ENCODE assay signal across 10 cellular contexts in genomic region chr2:176079285-176079830, GRCh38. TPM values are rescaled to one million over a fixed set of nuclear protein-coding genes. Genes with fewer than 3 reads are reported as not detected.
A peak's percentile ranks its signal among the peaks of the same experiment; 100 is the strongest.
DNase-seq lines count a peak whose midpoint lies in the region; ATAC-seq and TF ChIP-seq lines count a peak whose summit lies in the region.
"Had no signal": no experiment of that assay in that cellular context is flagged by ENCODE, and none has a peak within 500 bp of the region (broad histone marks: within the 10 kb centered on the region; RNA-seq: fewer than 3 reads in every experiment).

No MANE protein-coding gene starts in this region.

- no peak for TF ChIP-seq CTCF in A673 (conservative IDR thresholded peaks at IDR 0.05; ENCODE audit: low read depth, low read length)

- H3K27me3 ChIP-seq in A673 (replicated peaks; ENCODE audit: insufficient read depth, low read depth, low read length, poor library complexity) = peaks cover 94% of the 10 kb centered on the region

- no peaks in the 10 kb centered on the region for H3K36me3 ChIP-seq in A673 (ENCODE audit: insufficient read depth, low read length, poor library complexity, severe bottlenecking)
- H3K36me3 ChIP-seq: lower lobe of right lung had no signal

- CTCF ChIA-PET in A673 (lab: Charles Lee) = interaction anchor here (1.5 to 2.2 kb wide), 2 partner anchors 389 to 712 kb away, joined by 6 read pairs; no protein-coding TSS in a partner anchor

- H3K4me1 Mint-ChIP-seq in T-helper 17 cell = peaks cover 2% of the 10 kb centered on the region

- H3K27ac ChIP-seq in A673 (ENCODE audit: low read depth, low read length, poor library complexity, severe bottlenecking) = no peak overlapping the region
- H3K27ac ChIP-seq: lower lobe of right lung had no signal

- H3K27me3 Mint-ChIP-seq in T-helper 17 cell = peaks cover 74% of the 10 kb centered on the region

- H3K27ac Mint-ChIP-seq in T-helper 17 cell = peak overlapping the region; percentile 87

- BruUV-seq in A673 (replicated peaks; lab: Mats Ljungman, UMichigan) = no TSS peak

- POLR2A ChIA-PET in A673 (lab: Charles Lee; ENCODE audit: low non-redundant PET) = no interaction called here

- no peak for ATAC-seq in T-helper 17 cell
- no peak for ATAC-seq in GM18870 (IDR thresholded peaks at IDR 0.05; ENCODE audit: unreplicated experiment)
- no peak for ATAC-seq in GM18861 (IDR thresholded peaks at IDR 0.05; ENCODE audit: unreplicated experiment)

- peaks cover 28% of the 10 kb centered on the region for H3K4me1 ChIP-seq in A673 (ENCODE audit: insufficient read depth, low read length, poor library complexity, severe bottlenecking)

- intact Hi-C loops in A673 (cut with micrococcal nuclease; ENCODE audit: unreplicated experiment) = no loop called here

- H3K9me3 ChIP-seq in A673 (ENCODE audit: low read depth, low read length, poor library complexity, severe bottlenecking) (no peaks in the 10 kb centered on the region), T-helper 17 cell (ENCODE audit: control insufficient read depth, low read length, poor library complexity, severe bottlenecking) (peaks cover 12% of the 10 kb centered on the region)
- H3K9me3 ChIP-seq: lower lobe of right lung had no signal

- peak overlapping the region; percentile 36 for H3K4me3 ChIP-seq in A673 (ENCODE audit: low read depth, low read length, poor library complexity, severe bottlenecking)
- H3K4me3 ChIP-seq: lower lobe of right lung had no signal

- no peak for DNase-seq in A673 (ENCODE audit: low spot score)
- DNase-seq in DMS79 treated with DMSO at 0.1 percent for 48 hours (lab: John Stamatoyannopoulos, UW) = peak; percentile 90
- DNase-seq in T-helper 17 cell = no peak
- peak; percentile 53 for DNase-seq in left kidney (ENCODE audit: low read depth, low spot score)
- DNase-seq in H4 (ENCODE audit: low spot score) = no peak
- no peak for DNase-seq in NCI-H187 treated with DMSO at 0.1 percent for 48 hours (lab: John Stamatoyannopoulos, UW)
- DNase-seq: activated CD4-positive, CD25-positive, alpha-beta regulatory T cell; lower lobe of right lung had no signal

- H3K36me3 Mint-ChIP-seq in T-helper 17 cell (ENCODE audit: low read depth) = peaks cover 2% of the 10 kb centered on the region

- peak overlapping the region; percentile 63 for H3K4me3 Mint-ChIP-seq in T-helper 17 cell

RNA-seq across cellular contexts. Expression of gene EVX2, which starts 4.4 kb away (rescaled TPM):
- total RNA-seq in A673 (2021) (0.41 and 0.70 TPM in 2 replicates), T-helper 17 cell (not detected)
- not detected in 2 replicates for total RNA-seq in H4 (2014; rRNA removed; shearing (Covaris generic))
- total RNA-seq: lower lobe of right lung had no signal

RNA-seq across cellular contexts. Expression of gene HOXD13, which starts 13.2 kb away (rescaled TPM):
- total RNA-seq in A673 (2021) = 32.7 and 33.8 TPM in 2 replicates
- total RNA-seq in T-helper 17 cell = not detected
- 3.1 and 4.8 TPM in 2 replicates for total RNA-seq in H4 (2014; rRNA removed; shearing (Covaris generic))
- total RNA-seq: lower lobe of right lung had no signal

RNA-seq across cellular contexts. Expression of gene HOXD12, which starts 20.2 kb away (rescaled TPM):
- total RNA-seq in A673 (2021) = 0.58 and 0.72 TPM in 2 replicates
- not detected for total RNA-seq in T-helper 17 cell
- total RNA-seq in H4 (2014; rRNA removed; shearing (Covaris generic)) = not detected in 2 replicates
- total RNA-seq: lower lobe of right lung had no signal

RNA-seq across cellular contexts. Expression of gene HOXD11, which starts 27.7 kb away (rescaled TPM):
- total RNA-seq in A673 (2021) (107 and 123 TPM in 2 replicates), T-helper 17 cell (not detected)
- not detected in 2 replicates for total RNA-seq in H4 (2014; rRNA removed; shearing (Covaris generic))
- total RNA-seq: lower lobe of right lung had no signal

RNA-seq across cellular contexts. Expression of gene HOXD10, which starts 37.2 kb away (rescaled TPM):
- 88.6 and 98.3 TPM in 2 replicates for total RNA-seq in A673 (2021)
- total RNA-seq in T-helper 17 cell = not detected
- total RNA-seq in H4 (2014; rRNA removed; shearing (Covaris generic)) = not detected in 2 replicates
- total RNA-seq: lower lobe of right lung had no signal

Comparison
In these comparisons a context has a peak if more than half of its experiments do, and no peak if none do; other contexts are left out.
1. DNase-seq: peak in DMS79 treated with DMSO at 0.1 percent for 48 hours (single experiment) and left kidney (single experiment); none in A673 (single experiment), T-helper 17 cell (0 of 3), H4 (single experiment) and NCI-H187 treated with DMSO at 0.1 percent for 48 hours (single experiment).